In the genomic region with DNA sequence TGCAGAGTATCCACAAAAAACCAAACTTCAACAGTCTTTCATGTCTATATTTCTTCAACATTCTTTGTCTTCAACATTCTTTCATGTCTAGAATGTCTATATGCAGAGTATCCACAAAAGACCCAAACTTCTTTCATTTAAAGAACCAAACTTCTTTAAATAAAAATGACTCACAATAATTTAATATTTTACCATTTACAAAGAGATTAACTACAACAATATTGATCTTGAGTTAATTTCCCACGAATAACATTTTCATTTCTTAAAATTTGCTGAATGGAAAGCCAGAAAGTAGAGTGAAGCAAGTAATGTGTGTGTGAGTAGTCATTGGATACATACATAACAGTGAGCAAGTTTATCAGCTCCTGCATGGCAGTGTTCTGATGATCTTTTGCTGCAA, we compare ENCODE assay signal across 18 cellular contexts. TPM values are rescaled to one million over a fixed set of nuclear protein-coding genes. Genes with fewer than 3 reads are reported as not detected.
DNase-seq lines count a peak whose midpoint lies in the region; ATAC-seq and TF ChIP-seq lines count a peak whose summit lies in the region.
"Had no signal": no experiment of that assay in that cellular context is flagged by ENCODE, and none has a peak within 500 bp of the region (broad histone marks: within the 10 kb centered on the region; RNA-seq: fewer than 3 reads in every experiment).

DAOA (plus strand) TSS at position 301 of the 400 bp plus-strand sequence.

- BruUV-seq in MCF 10A (replicated peaks; lab: Mats Ljungman, UMichigan): no TSS peak

- H3K4me1 ChIP-seq in breast epithelium: no peaks in the 10 kb centered on the region
- H3K4me1 ChIP-seq in neural progenitor cell: peaks cover 14% of the 10 kb centered on the region
- H3K4me1 ChIP-seq: HAP-1 had no signal

- H2AFZ ChIP-seq in neural progenitor cell (replicated peaks): peak within 1 kb of the TSS; percentile 31
- H2AFZ ChIP-seq: GM23248 had no signal

- H3K27me3 ChIP-seq in breast epithelium: no peaks in the 10 kb centered on the region
- H3K27me3 ChIP-seq in neural progenitor cell: no peaks in the 10 kb centered on the region

- ATAC-seq in HG02759 (IDR thresholded peaks at IDR 0.05; ENCODE audit: unreplicated experiment): no peak
- ATAC-seq: CD8-positive, alpha-beta T cell; HepG2 had no signal

- no peaks in the 10 kb centered on the region for H3K79me2 ChIP-seq in neural progenitor cell (ENCODE audit: low read depth)

- no peaks in the 10 kb centered on the region for H3F3A ChIP-seq in neural progenitor cell (ENCODE audit: low read depth)

- H3K4me1 Mint-ChIP-seq in MCF 10A (ENCODE audit: insufficient read depth, unreplicated experiment): peaks cover 15% of the 10 kb centered on the region
- H3K4me1 Mint-ChIP-seq in neural progenitor cell: peaks cover 16% of the 10 kb centered on the region
- H3K4me1 Mint-ChIP-seq: CD14-positive monocyte had no signal

- TF ChIP-seq POLR2A in breast epithelium (IDR thresholded peaks at IDR 0.05): no peak
- TF ChIP-seq POLR2A in lower leg skin (IDR thresholded peaks at IDR 0.05): no peak

- no peaks in the 10 kb centered on the region for H3K9me3 ChIP-seq in breast epithelium
- no peaks in the 10 kb centered on the region for H3K9me3 ChIP-seq in neural progenitor cell (ENCODE audit: low read depth)
- H3K9me3 ChIP-seq: HAP-1 had no signal

- TF ChIP-seq CTCF in MCF 10A (IDR thresholded peaks at IDR 0.05; ENCODE audit: unreplicated experiment): no peak
- no peak for TF ChIP-seq CTCF in breast epithelium (IDR thresholded peaks at IDR 0.05)
- no peak for TF ChIP-seq CTCF in neural progenitor cell (IDR thresholded peaks at IDR 0.05)
- TF ChIP-seq CTCF in lower leg skin (IDR thresholded peaks at IDR 0.05): no peak

- no peak within 1 kb of the TSS for H3K4me3 Mint-ChIP-seq in MCF 10A (ENCODE audit: unreplicated experiment)
- peak within 1 kb of the TSS; percentile 35 for H3K4me3 Mint-ChIP-seq in neural progenitor cell
- H3K4me3 Mint-ChIP-seq: CD14-positive monocyte; CD8-positive, alpha-beta T cell had no signal

- H3K4me3 ChIP-seq in breast epithelium (no peak within 1 kb of the TSS), neural progenitor cell (peak within 1 kb of the TSS; percentile 9), lower leg skin (ENCODE audit: low read depth, poor library complexity, severe bottlenecking) (no peak within 1 kb of the TSS)
- H3K4me3 ChIP-seq: GM23248, HAP-1 had no signal

- WGBS in lower leg skin, 2 donors: 65 to 75% methylated on average over 1 of the region's 1 CpG

- POLR2A ChIA-PET in MCF 10A (lab: Yijun Ruan, JAX): no interaction called here

- H3K36me3 Mint-ChIP-seq in MCF 10A (ENCODE audit: insufficient read depth, unreplicated experiment) (no peaks in the 10 kb centered on the region), neural progenitor cell (no peaks in the 10 kb centered on the region)
- H3K36me3 Mint-ChIP-seq: CD14-positive monocyte; CD8-positive, alpha-beta T cell had no signal

- H3K27ac Mint-ChIP-seq in MCF 10A (ENCODE audit: low read depth, unreplicated experiment) (peak within 1 kb of the TSS; percentile 33), neural progenitor cell (peak within 1 kb of the TSS; percentile 78)
- H3K27ac Mint-ChIP-seq: CD8-positive, alpha-beta T cell had no signal

- H3K27me3 Mint-ChIP-seq in MCF 10A (ENCODE audit: insufficient read depth, unreplicated experiment): no peaks in the 10 kb centered on the region
- no peaks in the 10 kb centered on the region for H3K27me3 Mint-ChIP-seq in neural progenitor cell (ENCODE audit: insufficient read depth, low read depth)

- no peak within 1 kb of the TSS for H3K9ac ChIP-seq in neural progenitor cell
- H3K9ac ChIP-seq: GM23248 had no signal

- H3K27ac ChIP-seq in breast epithelium: no peak within 1 kb of the TSS
- H3K27ac ChIP-seq in epithelial cell of prostate: peak within 1 kb of the TSS; percentile 15
- no peak within 1 kb of the TSS for H3K27ac ChIP-seq in neural progenitor cell
- H3K27ac ChIP-seq: 22Rv1, GM23248 had no signal

- DNase-seq in MCF 10A (ENCODE audit: unreplicated experiment) (no peak), breast epithelium (ENCODE audit: low spot score in 2 of 2) (no peak), epithelial cell of prostate (ENCODE audit: low read depth, low spot score) (no peak), neural progenitor cell (ENCODE audit: low spot score) (no peak), lower leg skin (ENCODE audit: low spot score in 2 of 2) (no peak), superior temporal gyrus (ENCODE audit: extremely low spot score) (no peak)
- DNase-seq: CD8-positive, alpha-beta T cell; COR-L47; DMS153; DMS79 treated with DMSO at 0.1 percent for 48 hours; EL; GM23248 had no signal

- H3K4me2 ChIP-seq in neural progenitor cell: peak within 1 kb of the TSS; percentile 48

- no peaks in the 10 kb centered on the region for H4K20me1 ChIP-seq in neural progenitor cell (ENCODE audit: low read depth)

- no peaks in the 10 kb centered on the region for H3K36me3 ChIP-seq in breast epithelium
- H3K36me3 ChIP-seq in neural progenitor cell: no peaks in the 10 kb centered on the region
- H3K36me3 ChIP-seq: HAP-1 had no signal

- intact Hi-C loops in MCF 10A (cut with micrococcal nuclease) (no loop called here), breast epithelium (cut with DNase I; ENCODE audit: low total_unique reads) (no loop called here), lower leg skin (cut with DNase I; ENCODE audit: low total_unique reads) (no loop called here)

- H3K9me3 Mint-ChIP-seq in MCF 10A (ENCODE audit: unreplicated experiment) (no peaks in the 10 kb centered on the region), neural progenitor cell (no peaks in the 10 kb centered on the region)
- H3K9me3 Mint-ChIP-seq: CD8-positive, alpha-beta T cell had no signal

- CTCF ChIA-PET in MCF 10A (lab: Yijun Ruan, JAX): interaction anchor here (0.6 kb wide), 2 partner anchors 692 to 705 kb away, joined by 3 to 4 read pairs; no protein-coding TSS in a partner anchor

RNA-seq across cellular contexts. Expression of gene DAOA, which starts in this region (rescaled TPM):
- not detected in 2 replicates for total RNA-seq in MCF 10A (2022)
- not detected for total RNA-seq in breast epithelium
- total RNA-seq in neural progenitor cell (ENCODE audit: low replicate concordance): not detected in 2 replicates
- total RNA-seq in lower leg skin: not detected
- total RNA-seq: A673; CD8-positive, alpha-beta T cell; GM23248; HepG2 had no signal
